Comparison of ENCODE assay signal across 9 cellular contexts in the genomic region with DNA sequence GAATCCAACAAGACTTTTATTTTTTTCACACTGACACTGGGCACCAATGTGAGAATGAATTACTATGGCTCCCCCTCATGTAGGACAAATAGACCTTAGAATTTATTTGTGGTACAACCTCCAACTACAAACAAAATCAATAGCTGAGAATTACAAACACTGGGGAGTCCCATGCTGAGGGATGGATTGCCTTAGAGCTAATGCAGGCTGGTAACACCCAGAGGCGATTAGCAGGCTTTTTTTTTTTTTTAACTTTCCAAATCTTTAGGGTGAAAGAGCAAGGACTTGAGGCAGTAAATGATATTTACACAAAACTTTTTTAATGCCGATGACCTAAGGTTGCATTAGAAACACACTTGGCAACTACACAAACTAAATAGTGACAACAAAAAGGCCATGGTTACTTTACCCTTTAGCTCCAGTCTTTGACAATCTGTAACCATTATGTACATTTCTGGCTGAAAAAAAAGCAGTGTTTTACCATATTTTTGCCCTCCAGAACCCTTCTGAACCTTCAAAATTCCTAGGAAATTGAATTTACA. TPM values are rescaled to one million over a fixed set of nuclear protein-coding genes. Genes with fewer than 3 reads are reported as not detected.
"Had no signal": no experiment of that assay in that cellular context is flagged by ENCODE, and none has a peak within 500 bp of the region (broad histone marks: within the 10 kb centered on the region; RNA-seq: fewer than 3 reads in every experiment).

No MANE protein-coding gene starts in this region.

- H3K9me3 Mint-ChIP-seq: GM23338, H9, IgD-negative memory B cell had no signal

- H3K4me3 Mint-ChIP-seq: GM23338, H9, IgD-negative memory B cell had no signal

- H3K9ac ChIP-seq: KMS-11 had no signal

- H3K4me3 ChIP-seq: GM23338 had no signal

- H3K4me1 Mint-ChIP-seq: IgD-negative memory B cell had no signal

- DNase-seq: H9, HCEC 1CT, Karpas-422, KBM-7 had no signal

- H3K27ac Mint-ChIP-seq: GM23338, H9, IgD-negative memory B cell had no signal

- H3K27ac ChIP-seq: HL-60, KMS-11 had no signal

- ATAC-seq: GM23338 had no signal

RNA-seq across cellular contexts. Expression of a gene that starts 44.7 kb away (rescaled TPM):
- total RNA-seq: HT1080 had no signal
- polyA plus RNA-seq: IgD-negative memory B cell had no signal
